Comparison of ENCODE assay signal across 8 cellular contexts in genomic region chr6:30357678-30358339, GRCh38. TPM values are rescaled to one million over a fixed set of nuclear protein-coding genes. Genes with fewer than 3 reads are reported as not detected.
A peak's percentile ranks its signal among the peaks of the same experiment; 100 is the strongest.
DNase-seq lines count a peak whose midpoint lies in the region; ATAC-seq and TF ChIP-seq lines count a peak whose summit lies in the region.

No MANE protein-coding gene starts in this region.

- H3K4me3 ChIP-seq in NB4 (ENCODE audit: low read depth, low read length) (no peak overlapping the region), iPS-11a (ENCODE audit: low read depth, low read length) (peak overlapping the region; percentile 73), sigmoid colon (peak overlapping the region; percentile 44 to 58 (median 50))

- no peaks in the 10 kb centered on the region for H3K36me3 Mint-ChIP-seq in brain

- no peak for TF ChIP-seq POLR2A in NB4 (IDR thresholded peaks at IDR 0.05; ENCODE audit: extremely low read depth, insufficient read length)
- TF ChIP-seq POLR2A in sigmoid colon (IDR thresholded peaks at IDR 0.05), result no peak

- H3K9me3 ChIP-seq in sigmoid colon, result peaks cover 0 to 3% (median 0%) of the 10 kb centered on the region in 4 donors

- peak overlapping the region; percentile 91 to 96 (median 93) for H3K4me3 Mint-ChIP-seq in brain

- no peak for ATAC-seq in GM21529 (IDR thresholded peaks at IDR 0.05; ENCODE audit: unreplicated experiment)

- 2 to 10% methylated on average over 34 of the region's 34 CpGs for WGBS in sigmoid colon, 2 donors

- H3K27ac Mint-ChIP-seq in brain, result peak overlapping the region in 4 of 5 experiments; percentile 3 to 89 (median 60)

- peak overlapping the region; percentile 77 to 88 (median 79) for H3K27ac ChIP-seq in sigmoid colon

- peak; percentile 86 for DNase-seq in GM03348 (ENCODE audit: low spot score)
- peak; percentile 75 for DNase-seq in NB4 (ENCODE audit: low read depth)
- DNase-seq in T-helper 22 cell (ENCODE audit: low read depth), result peak; percentile 20
- DNase-seq in sigmoid colon, result peak; percentile 89
- DNase-seq in posterior vena cava (ENCODE audit: low spot score), result no peak

- no peaks in the 10 kb centered on the region for H3K36me3 ChIP-seq in sigmoid colon

- no peak for TF ChIP-seq EP300 in sigmoid colon (IDR thresholded peaks at IDR 0.05)

- H3K4me1 ChIP-seq in sigmoid colon, result peaks cover 0 to 19% (median 7%) of the 10 kb centered on the region in 4 donors

- H3K4me1 Mint-ChIP-seq in brain, result peaks cover 11% of the 10 kb centered on the region

- peaks cover 53% of the 10 kb centered on the region for H3K27me3 Mint-ChIP-seq in brain

- intact Hi-C loops in sigmoid colon (cut with DNase I), result loop anchor here (1.0 kb wide), 2 partner anchors 39 to 95 kb away; no protein-coding TSS in a partner anchor
- intact Hi-C loops in posterior vena cava (cut with DNase I), result no loop called here

- peaks cover 0 to 17% (median 0%) of the 10 kb centered on the region in 3 donors for H3K27me3 ChIP-seq in sigmoid colon

- peaks cover 0 to 9% (median 4%) of the 10 kb centered on the region in 5 experiments for H3K9me3 Mint-ChIP-seq in brain

- peak; percentile 87 for TF ChIP-seq CTCF in NB4 (IDR thresholded peaks at IDR 0.05; ENCODE audit: low read depth, low read length)
- peak; percentile 84 to 85 for TF ChIP-seq CTCF in brain (conservative IDR thresholded peaks at IDR 0.05)
- peak; percentile 55 to 81 (median 62) for TF ChIP-seq CTCF in sigmoid colon (IDR thresholded peaks at IDR 0.05)

RNA-seq across cellular contexts. Expression of gene RPP21, which starts 12.9 kb away (rescaled TPM):
- 135 TPM for polyA plus RNA-seq in brain (ENCODE audit: insufficient read depth, low read depth, low replicate concordance)
- total RNA-seq in sigmoid colon, result 100 to 1,000 TPM; 134 to 150 (median 141) TPM
- 10 to 100 TPM; 74.7 to 86.8 (median 76.3) TPM for polyA plus RNA-seq in sigmoid colon
- total RNA-seq in posterior vena cava, result 10 to 100 TPM; 27.9 to 30.0 TPM

RNA-seq across cellular contexts. Expression of gene TRIM39, which starts 31.1 kb away (rescaled TPM):
- polyA plus RNA-seq in brain (ENCODE audit: insufficient read depth, low read depth, low replicate concordance) (13.8 TPM), sigmoid colon (10 to 100 TPM in 1 of 3 donors, 1 to 10 TPM in 2; 5.1 to 11.2 (median 7.2) TPM)
- total RNA-seq in sigmoid colon (10 to 100 TPM; 11.9 to 23.2 (median 14.4) TPM), posterior vena cava (10 to 100 TPM; 10.1 to 12.1 TPM)

Comparison
In these comparisons a context has a peak if more than half of its experiments do, and no peak if none do; other contexts are left out.
1. RNA of gene RPP21, which starts 12.9 kb away (total RNA-seq): 134 to 150 TPM in sigmoid colon; 27.9 to 30.0 TPM in posterior vena cava; every median in the first group is over 4 times any median in the second.
2. Peak in every context shown above with its lines, with median percentiles within 50 percentile points of each other: CTCF ChIP-seq.